In genomic region chr4:2281575-2282343, GRCh38 we compare ENCODE assay signal across 8 cellular contexts. TPM values are rescaled to one million over a fixed set of nuclear protein-coding genes. Genes with fewer than 3 reads are reported as not detected.
A peak's percentile ranks its signal among the peaks of the same experiment; 100 is the strongest.
DNase-seq lines count a peak whose midpoint lies in the region; ATAC-seq and TF ChIP-seq lines count a peak whose summit lies in the region.

No MANE protein-coding gene starts in this region.

- peaks cover 31% of the 10 kb centered on the region for H3K4me1 Mint-ChIP-seq in activated naive CD8-positive, alpha-beta T cell treated with anti-CD3 and anti-CD28 coated beads for 36 hours

- H2AFZ ChIP-seq in DND-41 (ENCODE audit: low read depth, low read length) = peak overlapping the region; percentile 65

- H3K4me2 ChIP-seq in DND-41 (ENCODE audit: insufficient read depth, low read length) = peak overlapping the region; percentile 49

- peak; percentile 95 for DNase-seq in DND-41
- peak; percentile 58 for DNase-seq in activated naive CD8-positive, alpha-beta T cell treated with anti-CD3 and anti-CD28 coated beads for 36 hours
- peak; percentile 68 for DNase-seq in stimulated activated CD4-positive, alpha-beta T cell treated with anti-CD3 and anti-CD28 coated beads, Interleukin-1b, Interleukin-23, amount 100 ng/mL, for 48 hours
- no peak for DNase-seq in amygdala (lab: John Stamatoyannopoulos, UW)
- DNase-seq in NCI-H2029 treated with DMSO at 0.1 percent for 48 hours (lab: John Stamatoyannopoulos, UW) = no peak
- DNase-seq in SIG-M5 treated with dmso at 0.1 percent for 504 hours (lab: John Stamatoyannopoulos, UW; ENCODE audit: unreplicated experiment) = no peak

- no peaks in the 10 kb centered on the region for H3K36me3 ChIP-seq in DND-41 (ENCODE audit: insufficient read depth, low read length)

- H3K4me3 ChIP-seq in DND-41 (ENCODE audit: low read depth in 1 of 2, low read length in 2 of 2) = peak overlapping the region in 1 of 2 experiments; percentile 37; a peak in 2 of 4 replicates

- H3K9me3 ChIP-seq in DND-41 (ENCODE audit: insufficient read depth, low read length, severe bottlenecking) = no peaks in the 10 kb centered on the region

- H3K9ac ChIP-seq in DND-41 (ENCODE audit: low read depth, low read length) = peak overlapping the region; percentile 55

- no peaks in the 10 kb centered on the region for H3K27me3 Mint-ChIP-seq in activated naive CD8-positive, alpha-beta T cell treated with anti-CD3 and anti-CD28 coated beads for 36 hours

- no peaks in the 10 kb centered on the region for H3K9me3 Mint-ChIP-seq in activated naive CD8-positive, alpha-beta T cell treated with anti-CD3 and anti-CD28 coated beads for 36 hours

- H3K79me2 ChIP-seq in DND-41 (ENCODE audit: insufficient read depth, low read length) = no peaks in the 10 kb centered on the region

- peak overlapping the region; percentile 88 for H3K27ac Mint-ChIP-seq in activated naive CD8-positive, alpha-beta T cell treated with anti-CD3 and anti-CD28 coated beads for 36 hours

- H3K4me1 ChIP-seq in DND-41 (ENCODE audit: insufficient read depth, low read length) = peaks cover 44% of the 10 kb centered on the region

- peak overlapping the region; percentile 22 for H3K4me3 Mint-ChIP-seq in activated naive CD8-positive, alpha-beta T cell treated with anti-CD3 and anti-CD28 coated beads for 36 hours

- no peaks in the 10 kb centered on the region for H3K36me3 Mint-ChIP-seq in activated naive CD8-positive, alpha-beta T cell treated with anti-CD3 and anti-CD28 coated beads for 36 hours

- peak; percentile 74 for TF ChIP-seq CTCF in DND-41 (IDR thresholded peaks at IDR 0.05; ENCODE audit: borderline replicate concordance, extremely low read depth, low read length, poor library complexity, severe bottlenecking)

- H4K20me1 ChIP-seq in DND-41 (ENCODE audit: insufficient read depth, low read length) = no peaks in the 10 kb centered on the region

- peak overlapping the region; percentile 90 for H3K27ac ChIP-seq in DND-41 (ENCODE audit: low read length)

- H3K27me3 ChIP-seq in DND-41 (ENCODE audit: insufficient read depth, low read length, poor library complexity) = no peaks in the 10 kb centered on the region

- peak; percentile 96 for ATAC-seq in DND-41 (ENCODE audit: insufficient read depth, low read depth)
- ATAC-seq in GM21786 (IDR thresholded peaks at IDR 0.05; ENCODE audit: unreplicated experiment) = peak; percentile 78
- peak; percentile 47; the same call in 1 of the 3 replicates for ATAC-seq in SK-N-SH treated with all-trans-retinoic acid at 6 μM for 48 hours

TF ChIP-seq in SK-N-SH treated with all-trans-retinoic acid at 6 μM for 48 hours, 23 proteins besides CTCF, POLR2A, EP300 and RAD21:
- no peak for TF ChIP-seq ZNF565 (CRISPR knock-in tag; conservative IDR thresholded peaks at IDR 0.05; ENCODE audit: low read depth)
- TF ChIP-seq CSRNP3 (CRISPR knock-in tag; IDR thresholded peaks at IDR 0.05) = no peak
- TF ChIP-seq ZFP30 (CRISPR knock-in tag; IDR thresholded peaks at IDR 0.05) = no peak
- no peak for TF ChIP-seq ZC3H10 (CRISPR knock-in tag; IDR thresholded peaks at IDR 0.05)
- no peak for TF ChIP-seq ESRRG (CRISPR knock-in tag; IDR thresholded peaks at IDR 0.05)
- no peak for TF ChIP-seq OSR1 (CRISPR knock-in tag; IDR thresholded peaks at IDR 0.05)
- TF ChIP-seq GLIS3 (CRISPR knock-in tag; IDR thresholded peaks at IDR 0.05) = no peak
- no peak for TF ChIP-seq ZNF70 (CRISPR knock-in tag; IDR thresholded peaks at IDR 0.05)
- no peak for TF ChIP-seq CSDC2 (CRISPR knock-in tag; IDR thresholded peaks at IDR 0.05)
- TF ChIP-seq ZFP3 (CRISPR knock-in tag; IDR thresholded peaks at IDR 0.05) = no peak
- no peak for TF ChIP-seq RARB (CRISPR knock-in tag; IDR thresholded peaks at IDR 0.05)
- no peak for TF ChIP-seq TSHZ2 (CRISPR knock-in tag; IDR thresholded peaks at IDR 0.05)
- TF ChIP-seq PATZ1 (CRISPR knock-in tag; IDR thresholded peaks at IDR 0.05; ENCODE audit: borderline replicate concordance) = no peak
- TF ChIP-seq ZNF8 (CRISPR knock-in tag; IDR thresholded peaks at IDR 0.05) = no peak

RNA-seq across cellular contexts. Expression of gene MXD4, which starts 19.9 kb away (rescaled TPM):
- 1 to 10 TPM in 1 of 2 experiments, under 1 TPM in 1; 0.78 to 1.2 TPM for total RNA-seq in activated naive CD8-positive, alpha-beta T cell treated with anti-CD3 and anti-CD28 coated beads for 36 hours

RNA-seq across cellular contexts. Expression of gene HAUS3, which starts 39.8 kb away (rescaled TPM):
- total RNA-seq in activated naive CD8-positive, alpha-beta T cell treated with anti-CD3 and anti-CD28 coated beads for 36 hours = 10 to 100 TPM; 23.6 to 23.7 TPM

RNA-seq across cellular contexts. Expression of gene POLN, which starts 39.8 kb away (rescaled TPM):
- total RNA-seq in activated naive CD8-positive, alpha-beta T cell treated with anti-CD3 and anti-CD28 coated beads for 36 hours = 1 to 10 TPM in 1 of 2 experiments, under 1 TPM in 1; 0.92 to 1.0 TPM

Comparison
In these comparisons a context has a peak if more than half of its experiments do, and no peak if none do; other contexts are left out.
1. DNase-seq: peak in DND-41 (single experiment), activated naive CD8-positive, alpha-beta T cell treated with anti-CD3 and anti-CD28 coated beads for 36 hours (single experiment) and stimulated activated CD4-positive, alpha-beta T cell treated with anti-CD3 and anti-CD28 coated beads, Interleukin-1b, Interleukin-23, amount 100 ng/mL, for 48 hours (single experiment); none in amygdala (0 of 56), NCI-H2029 treated with DMSO at 0.1 percent for 48 hours (single experiment) and SIG-M5 treated with dmso at 0.1 percent for 504 hours (single experiment).
2. Peak in every context shown above with its lines, with median percentiles within 50 percentile points of each other: ATAC-seq.